1 cellular context compared by ENCODE assay signal in genomic region chr10:22673785-22674184, GRCh38.
TF ChIP-seq lines count a peak whose summit lies in the region.

No MANE protein-coding gene starts in this region.

TF ChIP-seq in WTC11, 78 proteins besides CTCF, POLR2A, EP300 and RAD21 (continued from another document):
- TF ChIP-seq, protein P1, sequence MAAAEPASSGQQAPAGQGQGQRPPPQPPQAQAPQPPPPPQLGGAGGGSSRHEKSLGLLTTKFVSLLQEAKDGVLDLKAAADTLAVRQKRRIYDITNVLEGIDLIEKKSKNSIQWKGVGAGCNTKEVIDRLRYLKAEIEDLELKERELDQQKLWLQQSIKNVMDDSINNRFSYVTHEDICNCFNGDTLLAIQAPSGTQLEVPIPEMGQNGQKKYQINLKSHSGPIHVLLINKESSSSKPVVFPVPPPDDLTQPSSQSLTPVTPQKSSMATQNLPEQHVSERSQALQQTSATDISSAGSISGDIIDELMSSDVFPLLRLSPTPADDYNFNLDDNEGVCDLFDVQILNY (CRISPR knock-in tag; IDR thresholded peaks at IDR 0.05): no peak
- TF ChIP-seq AR (CRISPR knock-in tag; IDR thresholded peaks at IDR 0.05) (no peak), NR3C1 (CRISPR knock-in tag; conservative IDR thresholded peaks at IDR 0.05; ENCODE audit: low read depth) (no peak), ZNF423 (CRISPR knock-in tag; IDR thresholded peaks at IDR 0.05) (no peak), USF1 (CRISPR knock-in tag; IDR thresholded peaks at IDR 0.05) (no peak), ZNF138 (CRISPR knock-in tag; conservative IDR thresholded peaks at IDR 0.05) (no peak), RORB (CRISPR knock-in tag; IDR thresholded peaks at IDR 0.05) (no peak), PRRX2 (CRISPR knock-in tag; IDR thresholded peaks at IDR 0.05) (no peak), JAZF1 (CRISPR knock-in tag; IDR thresholded peaks at IDR 0.05) (no peak), SMAD3 (CRISPR knock-in tag; IDR thresholded peaks at IDR 0.05; ENCODE audit: borderline replicate concordance) (no peak), ZNF219 (CRISPR knock-in tag; IDR thresholded peaks at IDR 0.05; ENCODE audit: borderline replicate concordance) (no peak)
- TF ChIP-seq, protein P2, sequence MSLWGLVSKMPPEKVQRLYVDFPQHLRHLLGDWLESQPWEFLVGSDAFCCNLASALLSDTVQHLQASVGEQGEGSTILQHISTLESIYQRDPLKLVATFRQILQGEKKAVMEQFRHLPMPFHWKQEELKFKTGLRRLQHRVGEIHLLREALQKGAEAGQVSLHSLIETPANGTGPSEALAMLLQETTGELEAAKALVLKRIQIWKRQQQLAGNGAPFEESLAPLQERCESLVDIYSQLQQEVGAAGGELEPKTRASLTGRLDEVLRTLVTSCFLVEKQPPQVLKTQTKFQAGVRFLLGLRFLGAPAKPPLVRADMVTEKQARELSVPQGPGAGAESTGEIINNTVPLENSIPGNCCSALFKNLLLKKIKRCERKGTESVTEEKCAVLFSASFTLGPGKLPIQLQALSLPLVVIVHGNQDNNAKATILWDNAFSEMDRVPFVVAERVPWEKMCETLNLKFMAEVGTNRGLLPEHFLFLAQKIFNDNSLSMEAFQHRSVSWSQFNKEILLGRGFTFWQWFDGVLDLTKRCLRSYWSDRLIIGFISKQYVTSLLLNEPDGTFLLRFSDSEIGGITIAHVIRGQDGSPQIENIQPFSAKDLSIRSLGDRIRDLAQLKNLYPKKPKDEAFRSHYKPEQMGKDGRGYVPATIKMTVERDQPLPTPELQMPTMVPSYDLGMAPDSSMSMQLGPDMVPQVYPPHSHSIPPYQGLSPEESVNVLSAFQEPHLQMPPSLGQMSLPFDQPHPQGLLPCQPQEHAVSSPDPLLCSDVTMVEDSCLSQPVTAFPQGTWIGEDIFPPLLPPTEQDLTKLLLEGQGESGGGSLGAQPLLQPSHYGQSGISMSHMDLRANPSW (CRISPR knock-in tag; conservative IDR thresholded peaks at IDR 0.05; ENCODE audit: low read depth): no peak
- TF ChIP-seq, protein P3, sequence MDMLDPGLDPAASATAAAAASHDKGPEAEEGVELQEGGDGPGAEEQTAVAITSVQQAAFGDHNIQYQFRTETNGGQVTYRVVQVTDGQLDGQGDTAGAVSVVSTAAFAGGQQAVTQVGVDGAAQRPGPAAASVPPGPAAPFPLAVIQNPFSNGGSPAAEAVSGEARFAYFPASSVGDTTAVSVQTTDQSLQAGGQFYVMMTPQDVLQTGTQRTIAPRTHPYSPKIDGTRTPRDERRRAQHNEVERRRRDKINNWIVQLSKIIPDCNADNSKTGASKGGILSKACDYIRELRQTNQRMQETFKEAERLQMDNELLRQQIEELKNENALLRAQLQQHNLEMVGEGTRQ (CRISPR knock-in tag; IDR thresholded peaks at IDR 0.05): no peak
